Comparison of ENCODE assay signal across 8 cellular contexts in the genomic region with DNA sequence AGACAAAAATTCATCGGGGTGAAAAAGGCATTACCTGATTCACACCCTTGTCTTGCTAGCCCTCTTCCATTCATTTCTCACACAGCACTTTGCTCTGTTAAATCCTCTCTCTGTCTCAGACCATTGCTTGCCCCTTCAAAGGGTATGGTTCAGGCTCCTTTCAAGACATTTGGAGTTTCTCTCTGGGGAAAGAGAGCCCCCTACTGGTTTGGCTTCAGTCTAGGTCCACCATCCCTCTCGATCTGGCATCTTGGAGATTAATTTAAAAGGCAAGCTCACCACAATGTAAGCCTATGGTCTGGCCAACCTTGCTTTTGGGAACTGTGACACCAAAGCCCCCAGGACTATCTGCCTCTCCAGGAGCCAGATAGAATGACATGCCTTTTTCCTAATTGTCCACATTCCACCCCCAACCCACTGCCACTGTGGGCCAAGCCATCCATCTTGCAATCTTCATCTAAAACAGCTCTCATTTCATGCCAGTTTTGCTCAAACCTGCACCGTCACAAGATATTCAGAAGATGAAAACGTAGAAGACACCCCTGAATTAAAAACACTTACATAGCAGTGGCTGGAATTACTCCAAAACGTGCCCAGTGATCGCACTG.
DNase-seq lines count a peak whose midpoint lies in the region; ATAC-seq and TF ChIP-seq lines count a peak whose summit lies in the region.

No MANE protein-coding gene starts in this region.

- H3K9ac ChIP-seq in DND-41 (ENCODE audit: low read depth, low read length), result no peak overlapping the region

- H2AFZ ChIP-seq in DND-41 (ENCODE audit: low read depth, low read length), result no peak overlapping the region

- 39 to 48% (median 47%) methylated on average over 6 of the region's 6 CpGs for WGBS in psoas muscle, 3 donors

- no peaks in the 10 kb centered on the region for H3K79me2 ChIP-seq in DND-41 (ENCODE audit: insufficient read depth, low read length)

- H3K4me2 ChIP-seq in DND-41 (ENCODE audit: insufficient read depth, low read length), result no peak overlapping the region

- TF ChIP-seq CTCF in DND-41 (IDR thresholded peaks at IDR 0.05; ENCODE audit: borderline replicate concordance, extremely low read depth, low read length, poor library complexity, severe bottlenecking) (peak; percentile 68), psoas muscle (IDR thresholded peaks at IDR 0.05) (peak; percentile 60)

- H3K9me3 ChIP-seq in DND-41 (ENCODE audit: insufficient read depth, low read length, severe bottlenecking), result no peaks in the 10 kb centered on the region
- H3K9me3 ChIP-seq in psoas muscle, result no peaks in the 10 kb centered on the region

- ATAC-seq in DND-41 (ENCODE audit: insufficient read depth, low read depth) (peak; percentile 73), GM19328 (IDR thresholded peaks at IDR 0.05; ENCODE audit: unreplicated experiment) (peak; percentile 70), HG03159 (IDR thresholded peaks at IDR 0.05; ENCODE audit: unreplicated experiment) (peak; percentile 76), psoas muscle (peak; percentile 51 to 74 (median 64))

- peak; percentile 42 for DNase-seq in DND-41
- DNase-seq in NCI-H226, result peak; percentile 36
- DNase-seq in activated CD4-positive, alpha-beta T cell treated with anti-CD3 and anti-CD28 coated beads, Interleukin-2, amount 50 U/mL, for 48 hours, result peak; percentile 16 to 31
- DNase-seq in germinal center (ENCODE audit: low spot score), result peak; percentile 67
- DNase-seq in psoas muscle, result no peak
- no peak for DNase-seq in activated gamma-delta T cell (lab: John Stamatoyannopoulos, UW)

- no peaks in the 10 kb centered on the region for H3K4me1 ChIP-seq in DND-41 (ENCODE audit: insufficient read depth, low read length)
- H3K4me1 ChIP-seq in psoas muscle, result no peaks in the 10 kb centered on the region

- H3K36me3 ChIP-seq in DND-41 (ENCODE audit: insufficient read depth, low read length), result peaks cover 7% of the 10 kb centered on the region; the same call in 1 of the 2 replicates
- H3K36me3 ChIP-seq in psoas muscle (ENCODE audit: insufficient read depth in 1 of 2, low read depth in 1 of 2), result peaks cover 0 to 8% of the 10 kb centered on the region in 2 donors

- H3K27ac ChIP-seq in DND-41 (ENCODE audit: low read length) (no peak overlapping the region), psoas muscle (no peak overlapping the region)

- H4K20me1 ChIP-seq in DND-41 (ENCODE audit: insufficient read depth, low read length), result no peaks in the 10 kb centered on the region

- H3K27me3 ChIP-seq in DND-41 (ENCODE audit: insufficient read depth, low read length, poor library complexity) (no peaks in the 10 kb centered on the region), psoas muscle (ENCODE audit: insufficient read depth in 3 of 3, low read length in 2 of 3) (peaks cover 0 to 2% (median 0%) of the 10 kb centered on the region in 3 donors)

- intact Hi-C loops in psoas muscle (cut with DNase I), result loop anchor here (2.0 to 5.0 kb wide), 3 partner anchors 243 to 505 kb away; no protein-coding TSS in a partner anchor

- H3K4me3 ChIP-seq in DND-41 (ENCODE audit: low read depth in 1 of 2, low read length in 2 of 2) (no peak overlapping the region), psoas muscle (no peak overlapping the region)

Comparison
In these comparisons a context has a peak if more than half of its experiments do, and no peak if none do; other contexts are left out.
1. DNase-seq: peak in DND-41 (single experiment), NCI-H226 (single experiment), activated CD4-positive, alpha-beta T cell treated with anti-CD3 and anti-CD28 coated beads, Interleukin-2, amount 50 U/mL, for 48 hours (2 of 2) and germinal center (single experiment); none in psoas muscle (0 of 2) and activated gamma-delta T cell (single experiment).
2. Peak in every context shown above with its lines, with median percentiles within 50 percentile points of each other: ATAC-seq.